8 cellular contexts compared by ENCODE assay signal in the genomic region with DNA sequence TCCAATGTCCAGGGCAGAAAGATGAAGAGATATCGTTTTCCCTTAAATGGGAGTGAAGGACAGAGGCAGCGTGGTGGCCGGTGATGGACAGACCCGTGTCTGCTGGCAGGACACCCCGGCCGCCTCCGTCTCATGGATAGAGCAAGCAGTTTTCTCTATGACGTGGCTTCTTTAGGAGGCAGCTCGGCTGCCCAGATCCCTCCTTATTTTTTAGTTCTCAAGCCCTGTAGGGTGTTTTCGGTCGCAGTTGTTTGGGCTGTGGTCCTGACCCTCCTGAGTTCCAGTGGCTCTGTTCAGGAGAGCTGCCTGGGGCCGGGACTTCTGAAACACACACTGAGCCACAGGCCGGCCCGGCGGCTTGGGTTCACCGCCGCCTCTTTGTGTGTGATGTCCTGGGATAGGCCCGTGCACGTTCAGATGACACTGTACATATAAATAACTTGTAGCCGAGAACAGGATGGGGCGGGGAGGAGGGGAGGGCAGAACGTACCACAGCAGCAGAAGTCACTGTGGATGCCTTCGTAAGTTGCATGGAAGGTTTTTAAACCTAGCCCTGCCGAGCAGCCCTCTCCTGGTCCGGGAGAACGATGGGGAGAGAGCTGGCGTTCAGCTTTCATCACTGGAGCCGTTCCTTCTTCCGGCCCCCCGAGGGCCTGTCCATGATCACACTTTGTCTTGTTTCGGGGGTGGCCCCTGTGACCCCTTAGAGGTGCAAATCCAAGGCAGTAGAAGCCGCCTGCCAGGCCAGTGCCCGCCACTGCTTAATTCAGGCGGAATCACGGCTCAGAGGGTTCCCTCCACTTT.
DNase-seq lines count a peak whose midpoint lies in the region; FAIRE-seq and TF ChIP-seq lines count a peak whose summit lies in the region.

No MANE protein-coding gene starts in this region.

- no peaks in the 10 kb centered on the region for H4K20me1 ChIP-seq in GM23248 (ENCODE audit: insufficient read depth)

- in situ Hi-C loops in GM23248 (cut with MboI) = no loop called here

- peak overlapping the region; percentile 22 for H3K27ac Mint-ChIP-seq in Caco-2 (ENCODE audit: unreplicated experiment)

- 32 to 50% methylated on average over 35 of the region's 35 CpGs for WGBS in GM23248 (ENCODE audit: low coverage in 1 of 2, low lambda C conversion rate in 2 of 2, missing lambda C conversion rate in 2 of 2), 2 experiments
- WGBS in mesodermal cell (ENCODE audit: insufficient coverage in 2 of 2), 2 experiments = 73 to 78% methylated on average over 32 to 34 of the region's 35 CpGs

- H3K36me3 ChIP-seq in Caco-2 (ENCODE audit: control insufficient read depth, insufficient read depth, low read length) = no peaks in the 10 kb centered on the region
- H3K36me3 ChIP-seq in GM23248 (ENCODE audit: low read depth) = no peaks in the 10 kb centered on the region
- no peaks in the 10 kb centered on the region for H3K36me3 ChIP-seq in bronchial epithelial cell (ENCODE audit: control insufficient read depth, insufficient read depth, low read length)
- H3K36me3 ChIP-seq in mesodermal cell (ENCODE audit: control insufficient read depth, insufficient read depth, low read length) = no peaks in the 10 kb centered on the region
- H3K36me3 ChIP-seq in tibial artery = no peaks in the 10 kb centered on the region

- no peaks in the 10 kb centered on the region for H3K9me3 ChIP-seq in Caco-2
- no peaks in the 10 kb centered on the region for H3K9me3 ChIP-seq in GM23248 (ENCODE audit: low read depth)
- H3K9me3 ChIP-seq in mesodermal cell (ENCODE audit: control insufficient read depth, low read length) = no peaks in the 10 kb centered on the region
- no peaks in the 10 kb centered on the region for H3K9me3 ChIP-seq in tibial artery

- peak overlapping the region; percentile 60 for H3K4me2 ChIP-seq in GM23248 (ENCODE audit: unreplicated experiment)

- H3K4me1 Mint-ChIP-seq in Caco-2 (ENCODE audit: low read depth, unreplicated experiment) = no peaks in the 10 kb centered on the region

- peak overlapping the region; percentile 40 for H3K4me3 Mint-ChIP-seq in Caco-2 (ENCODE audit: unreplicated experiment)

- no peak for FAIRE-seq in bronchial epithelial cell (lab: Jason Lieb, UNC)

- H3K9ac ChIP-seq in GM23248 = peak overlapping the region; percentile 85

- TF ChIP-seq CTCF in Caco-2 (IDR thresholded peaks at IDR 0.05; ENCODE audit: insufficient read depth in 1 of 2, low read depth in 1 of 2, low read length in 1 of 2, severe bottlenecking in 1 of 2, unreplicated experiment in 1 of 2) = no peak
- no peak for TF ChIP-seq CTCF in bronchial epithelial cell (IDR thresholded peaks at IDR 0.05; ENCODE audit: insufficient read depth, low read length, severe bottlenecking)
- no peak for TF ChIP-seq CTCF in tibial artery (IDR thresholded peaks at IDR 0.05)

- no TSS peak for BruUV-seq in Caco-2 (replicated peaks; lab: Mats Ljungman, UMichigan)

- H3K27me3 Mint-ChIP-seq in Caco-2 (ENCODE audit: insufficient read depth, unreplicated experiment) = no peaks in the 10 kb centered on the region

- H3K4me1 ChIP-seq in Caco-2 = no peaks in the 10 kb centered on the region
- peaks cover 6% of the 10 kb centered on the region for H3K4me1 ChIP-seq in GM23248 (ENCODE audit: insufficient read depth)
- peaks cover 17% of the 10 kb centered on the region for H3K4me1 ChIP-seq in mesodermal cell (ENCODE audit: control insufficient read depth, insufficient read depth, low read length, poor library complexity, severe bottlenecking)
- peaks cover 0 to 13% (median 5%) of the 10 kb centered on the region in 4 donors for H3K4me1 ChIP-seq in tibial artery

- H3K27me3 ChIP-seq in Caco-2 (replicated peaks; ENCODE audit: control insufficient read depth, insufficient read depth, low read length) = no peaks in the 10 kb centered on the region
- no peaks in the 10 kb centered on the region for H3K27me3 ChIP-seq in GM23248 (replicated peaks; ENCODE audit: insufficient read depth)
- no peaks in the 10 kb centered on the region for H3K27me3 ChIP-seq in bronchial epithelial cell (ENCODE audit: control insufficient read depth, insufficient read depth, low read length)
- H3K27me3 ChIP-seq in tibial artery = peaks cover 0 to 48% of the 10 kb centered on the region in 2 donors

- no peaks in the 10 kb centered on the region for H3K79me2 ChIP-seq in GM23248 (ENCODE audit: insufficient read depth)

- no peaks in the 10 kb centered on the region for H3K9me3 Mint-ChIP-seq in Caco-2 (ENCODE audit: unreplicated experiment)

- POLR2A ChIA-PET in Caco-2 (lab: Charles Lee) = no interaction called here

- CTCF ChIA-PET in Caco-2 (lab: Charles Lee) = no interaction called here

- H3K4me3 ChIP-seq in Caco-2 (ENCODE audit: low read depth, low read length) (no peak overlapping the region), GM23248 (peak overlapping the region; percentile 51), bronchial epithelial cell (ENCODE audit: low read depth, low read length) (no peak overlapping the region), mesodermal cell (ENCODE audit: extremely low read depth, insufficient read depth, low read length, poor library complexity, severe bottlenecking) (no peak overlapping the region), tibial artery (peak overlapping the region; percentile 22 to 32)

- peak overlapping the region; percentile 92 for H3K27ac ChIP-seq in GM23248
- peak overlapping the region; percentile 49 for H3K27ac ChIP-seq in mesodermal cell (ENCODE audit: low read depth, low read length, severe bottlenecking)
- peak overlapping the region; percentile 36 to 76 for H3K27ac ChIP-seq in tibial artery

- H3K36me3 Mint-ChIP-seq in Caco-2 (ENCODE audit: insufficient read depth, unreplicated experiment) = no peaks in the 10 kb centered on the region

- no peak for DNase-seq in Caco-2
- DNase-seq in GM23248 = peak; percentile 75
- peak; percentile 40 for DNase-seq in T follicular helper cell (ENCODE audit: low read depth)
- DNase-seq in bronchial epithelial cell (ENCODE audit: low read depth) = peak; percentile 90
- DNase-seq in tibial artery = peak; percentile 54 to 83
- DNase-seq in GM03348 (ENCODE audit: low spot score) = no peak
- DNase-seq in NCI-H2107 (lab: John Stamatoyannopoulos, UW) = no peak

- no peaks in the 10 kb centered on the region for H3F3A ChIP-seq in GM23248 (ENCODE audit: insufficient read depth)

- no peaks in the 10 kb centered on the region for H3K9me2 ChIP-seq in GM23248 (ENCODE audit: insufficient read depth)

- intact Hi-C loops in Caco-2 (cut with micrococcal nuclease; ENCODE audit: unreplicated experiment) = no loop called here
- intact Hi-C loops in tibial artery (cut with DNase I; ENCODE audit: low total_unique reads) = no loop called here

- peak overlapping the region; percentile 71 for H2AFZ ChIP-seq in GM23248

Comparison
In these comparisons a context has a peak if more than half of its experiments do, and no peak if none do; other contexts are left out.
1. DNase-seq: peak in GM23248 (single experiment), T follicular helper cell (single experiment), bronchial epithelial cell (single experiment) and tibial artery (2 of 2); none in Caco-2 (0 of 2), GM03348 (single experiment) and NCI-H2107 (single experiment).
2. H3K4me3 ChIP-seq: peak in GM23248 (single experiment) and tibial artery (2 of 2); none in Caco-2 (single experiment), bronchial epithelial cell (single experiment) and mesodermal cell (single experiment).
3. Peak in every context shown above with its lines, with median percentiles within 50 percentile points of each other: H3K27ac ChIP-seq.